7 cellular contexts compared by ENCODE assay signal in the genomic region with DNA sequence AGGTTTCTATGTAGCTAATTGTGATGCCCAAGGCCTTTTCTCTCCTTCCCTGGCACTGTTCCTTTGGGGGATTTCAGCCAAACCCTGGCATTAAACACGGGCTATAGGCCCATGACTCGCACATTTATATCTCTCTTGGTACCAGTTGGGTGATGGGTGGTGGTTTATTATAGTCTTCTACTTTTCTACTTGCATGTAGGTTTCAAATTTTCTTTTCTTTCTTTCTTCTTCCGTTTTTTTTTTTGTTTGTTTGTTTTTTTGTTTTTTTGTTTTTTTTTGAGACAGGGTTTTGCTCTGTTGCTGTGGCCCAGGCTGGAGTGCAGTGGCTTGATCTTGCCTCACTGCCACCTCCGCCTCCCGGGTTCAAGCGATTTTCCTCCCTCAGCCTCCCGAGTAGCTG. TPM values are rescaled to one million over a fixed set of nuclear protein-coding genes. Genes with fewer than 3 reads are reported as not detected.
DNase-seq lines count a peak whose midpoint lies in the region; ATAC-seq and TF ChIP-seq lines count a peak whose summit lies in the region.

No MANE protein-coding gene starts in this region.

- ATAC-seq in WTC11 = no peak
- no peak for ATAC-seq in stimulated activated memory B cell treated with anti-CD40 and anti-IgM and Interleukin-4, amounts not matched to agents 10 μg/mL and 1 μg/mL and 100 μg/mL, for 72 hours
- no peak for ATAC-seq in GM21381 (IDR thresholded peaks at IDR 0.05; ENCODE audit: unreplicated experiment)

- CTCF ChIA-PET in WTC11 (lab: Charles Lee) = interaction anchor here (1.4 to 2.9 kb wide), 4 partner anchors 37 to 178 kb away, joined by 3 to 21 read pairs (median 8); a partner anchor contains a TSS

- H3K4me3 Mint-ChIP-seq in WTC11 = peak overlapping the region; percentile 78
- peak overlapping the region; percentile 93 for H3K4me3 Mint-ChIP-seq in glutamatergic neuron (ENCODE audit: unreplicated experiment)
- H3K4me3 Mint-ChIP-seq in stimulated activated memory B cell treated with anti-CD40 and anti-IgM and Interleukin-4, amounts not matched to agents 10 μg/mL and 1 μg/mL and 100 μg/mL, for 72 hours = peak overlapping the region; percentile 98

- H3K27ac Mint-ChIP-seq in WTC11 (no peak overlapping the region), glutamatergic neuron (ENCODE audit: unreplicated experiment) (no peak overlapping the region)
- H3K27ac Mint-ChIP-seq in stimulated activated memory B cell treated with anti-CD40 and anti-IgM and Interleukin-4, amounts not matched to agents 10 μg/mL and 1 μg/mL and 100 μg/mL, for 72 hours = peak overlapping the region; percentile 94

- DNase-seq in HFF-Myc (ENCODE audit: extremely low read depth, low read depth) (no peak), WTC11 (ENCODE audit: low spot score) (no peak), glutamatergic neuron (no peak), C1 segment of cervical spinal cord (lab: John Stamatoyannopoulos, UW) (no peak), OCI-M2 (lab: John Stamatoyannopoulos, UW; ENCODE audit: unreplicated experiment) (no peak)

- H3K36me3 Mint-ChIP-seq in WTC11 = 0 out of 2 replicates have a peak, but pooled peaks cover 4% of the 10 kb centered on the region
- no peaks in the 10 kb centered on the region for H3K36me3 Mint-ChIP-seq in glutamatergic neuron (ENCODE audit: unreplicated experiment)
- peaks cover 44% of the 10 kb centered on the region for H3K36me3 Mint-ChIP-seq in stimulated activated memory B cell treated with anti-CD40 and anti-IgM and Interleukin-4, amounts not matched to agents 10 μg/mL and 1 μg/mL and 100 μg/mL, for 72 hours

- no peaks in the 10 kb centered on the region for H3K9me3 Mint-ChIP-seq in WTC11
- H3K9me3 Mint-ChIP-seq in glutamatergic neuron (ENCODE audit: unreplicated experiment) = peaks cover 9% of the 10 kb centered on the region
- H3K9me3 Mint-ChIP-seq in stimulated activated memory B cell treated with anti-CD40 and anti-IgM and Interleukin-4, amounts not matched to agents 10 μg/mL and 1 μg/mL and 100 μg/mL, for 72 hours = no peaks in the 10 kb centered on the region

- no peaks in the 10 kb centered on the region; the same call in 1 of the 2 replicates for H3K27me3 Mint-ChIP-seq in WTC11 (ENCODE audit: low read depth)
- H3K27me3 Mint-ChIP-seq in glutamatergic neuron (ENCODE audit: unreplicated experiment) = peaks cover 6% of the 10 kb centered on the region
- H3K27me3 Mint-ChIP-seq in stimulated activated memory B cell treated with anti-CD40 and anti-IgM and Interleukin-4, amounts not matched to agents 10 μg/mL and 1 μg/mL and 100 μg/mL, for 72 hours = no peaks in the 10 kb centered on the region

- peak overlapping the region; percentile 67 for H3K4me3 ChIP-seq in HFF-Myc (replicated peaks; ENCODE audit: low read depth, low read length)

- H3K4me1 Mint-ChIP-seq in WTC11 = peaks cover 31% of the 10 kb centered on the region
- H3K4me1 Mint-ChIP-seq in glutamatergic neuron (ENCODE audit: low read depth, unreplicated experiment) = peaks cover 7% of the 10 kb centered on the region
- peaks cover 68% of the 10 kb centered on the region for H3K4me1 Mint-ChIP-seq in stimulated activated memory B cell treated with anti-CD40 and anti-IgM and Interleukin-4, amounts not matched to agents 10 μg/mL and 1 μg/mL and 100 μg/mL, for 72 hours

- TF ChIP-seq CTCF in HFF-Myc (IDR thresholded peaks at IDR 0.05; ENCODE audit: low read depth, low read length, missing control alignments) (no peak), WTC11 (IDR thresholded peaks at IDR 0.05) (no peak), glutamatergic neuron (IDR thresholded peaks at IDR 0.05; ENCODE audit: partially characterized antibody, unreplicated experiment) (no peak)

- POLR2A ChIA-PET in WTC11 (lab: Charles Lee) = interaction anchor here (0.6 to 2.2 kb wide), 3 partner anchors 24 to 94 kb away, joined by 3 to 10 read pairs (median 8); a partner anchor contains a TSS

TF ChIP-seq in WTC11, 78 proteins besides CTCF, POLR2A, EP300 and RAD21:
- TF ChIP-seq, protein P1, sequence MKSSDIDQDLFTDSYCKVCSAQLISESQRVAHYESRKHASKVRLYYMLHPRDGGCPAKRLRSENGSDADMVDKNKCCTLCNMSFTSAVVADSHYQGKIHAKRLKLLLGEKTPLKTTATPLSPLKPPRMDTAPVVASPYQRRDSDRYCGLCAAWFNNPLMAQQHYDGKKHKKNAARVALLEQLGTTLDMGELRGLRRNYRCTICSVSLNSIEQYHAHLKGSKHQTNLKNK (CRISPR knock-in tag; IDR thresholded peaks at IDR 0.05) = no peak
- TF ChIP-seq, protein P2, sequence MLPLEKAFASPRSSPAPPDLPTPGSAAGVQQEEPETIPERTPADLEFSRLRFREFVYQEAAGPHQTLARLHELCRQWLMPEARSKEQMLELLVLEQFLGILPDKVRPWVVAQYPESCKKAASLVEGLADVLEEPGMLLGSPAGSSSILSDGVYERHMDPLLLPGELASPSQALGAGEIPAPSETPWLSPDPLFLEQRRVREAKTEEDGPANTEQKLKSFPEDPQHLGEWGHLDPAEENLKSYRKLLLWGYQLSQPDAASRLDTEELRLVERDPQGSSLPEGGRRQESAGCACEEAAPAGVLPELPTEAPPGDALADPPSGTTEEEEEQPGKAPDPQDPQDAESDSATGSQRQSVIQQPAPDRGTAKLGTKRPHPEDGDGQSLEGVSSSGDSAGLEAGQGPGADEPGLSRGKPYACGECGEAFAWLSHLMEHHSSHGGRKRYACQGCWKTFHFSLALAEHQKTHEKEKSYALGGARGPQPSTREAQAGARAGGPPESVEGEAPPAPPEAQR (CRISPR knock-in tag; IDR thresholded peaks at IDR 0.05) = no peak
- TF ChIP-seq, protein P3, sequence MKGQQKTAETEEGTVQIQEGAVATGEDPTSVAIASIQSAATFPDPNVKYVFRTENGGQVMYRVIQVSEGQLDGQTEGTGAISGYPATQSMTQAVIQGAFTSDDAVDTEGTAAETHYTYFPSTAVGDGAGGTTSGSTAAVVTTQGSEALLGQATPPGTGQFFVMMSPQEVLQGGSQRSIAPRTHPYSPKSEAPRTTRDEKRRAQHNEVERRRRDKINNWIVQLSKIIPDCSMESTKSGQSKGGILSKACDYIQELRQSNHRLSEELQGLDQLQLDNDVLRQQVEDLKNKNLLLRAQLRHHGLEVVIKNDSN (CRISPR knock-in tag; IDR thresholded peaks at IDR 0.05) = no peak
- TF ChIP-seq FOXJ3 (CRISPR knock-in tag; IDR thresholded peaks at IDR 0.05; ENCODE audit: borderline replicate concordance) (no peak), ZBTB21 (CRISPR knock-in tag; IDR thresholded peaks at IDR 0.05; ENCODE audit: borderline replicate concordance) (no peak), ESRRA (CRISPR knock-in tag; IDR thresholded peaks at IDR 0.05; ENCODE audit: borderline replicate concordance) (no peak), ZNF423 (CRISPR knock-in tag; IDR thresholded peaks at IDR 0.05) (no peak), ETV6 (CRISPR knock-in tag; IDR thresholded peaks at IDR 0.05) (no peak), SP1 (CRISPR knock-in tag; conservative IDR thresholded peaks at IDR 0.05) (no peak), KAT7 (CRISPR knock-in tag; IDR thresholded peaks at IDR 0.05; ENCODE audit: borderline replicate concordance) (no peak), MYBL2 (CRISPR knock-in tag; IDR thresholded peaks at IDR 0.05) (no peak)
- TF ChIP-seq, protein P4, sequence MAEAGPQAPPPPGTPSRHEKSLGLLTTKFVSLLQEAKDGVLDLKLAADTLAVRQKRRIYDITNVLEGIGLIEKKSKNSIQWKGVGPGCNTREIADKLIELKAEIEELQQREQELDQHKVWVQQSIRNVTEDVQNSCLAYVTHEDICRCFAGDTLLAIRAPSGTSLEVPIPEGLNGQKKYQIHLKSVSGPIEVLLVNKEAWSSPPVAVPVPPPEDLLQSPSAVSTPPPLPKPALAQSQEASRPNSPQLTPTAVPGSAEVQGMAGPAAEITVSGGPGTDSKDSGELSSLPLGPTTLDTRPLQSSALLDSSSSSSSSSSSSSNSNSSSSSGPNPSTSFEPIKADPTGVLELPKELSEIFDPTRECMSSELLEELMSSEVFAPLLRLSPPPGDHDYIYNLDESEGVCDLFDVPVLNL (CRISPR knock-in tag; IDR thresholded peaks at IDR 0.05; ENCODE audit: borderline replicate concordance, low read depth) = no peak
- TF ChIP-seq, protein P5, sequence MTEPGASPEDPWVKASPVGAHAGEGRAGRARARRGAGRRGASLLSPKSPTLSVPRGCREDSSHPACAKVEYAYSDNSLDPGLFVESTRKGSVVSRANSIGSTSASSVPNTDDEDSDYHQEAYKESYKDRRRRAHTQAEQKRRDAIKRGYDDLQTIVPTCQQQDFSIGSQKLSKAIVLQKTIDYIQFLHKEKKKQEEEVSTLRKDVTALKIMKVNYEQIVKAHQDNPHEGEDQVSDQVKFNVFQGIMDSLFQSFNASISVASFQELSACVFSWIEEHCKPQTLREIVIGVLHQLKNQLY (CRISPR knock-in tag; IDR thresholded peaks at IDR 0.05) = no peak
- TF ChIP-seq, protein P6, sequence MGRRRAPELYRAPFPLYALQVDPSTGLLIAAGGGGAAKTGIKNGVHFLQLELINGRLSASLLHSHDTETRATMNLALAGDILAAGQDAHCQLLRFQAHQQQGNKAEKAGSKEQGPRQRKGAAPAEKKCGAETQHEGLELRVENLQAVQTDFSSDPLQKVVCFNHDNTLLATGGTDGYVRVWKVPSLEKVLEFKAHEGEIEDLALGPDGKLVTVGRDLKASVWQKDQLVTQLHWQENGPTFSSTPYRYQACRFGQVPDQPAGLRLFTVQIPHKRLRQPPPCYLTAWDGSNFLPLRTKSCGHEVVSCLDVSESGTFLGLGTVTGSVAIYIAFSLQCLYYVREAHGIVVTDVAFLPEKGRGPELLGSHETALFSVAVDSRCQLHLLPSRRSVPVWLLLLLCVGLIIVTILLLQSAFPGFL (CRISPR knock-in tag; IDR thresholded peaks at IDR 0.05; ENCODE audit: borderline replicate concordance) = no peak
- TF ChIP-seq, protein P7, sequence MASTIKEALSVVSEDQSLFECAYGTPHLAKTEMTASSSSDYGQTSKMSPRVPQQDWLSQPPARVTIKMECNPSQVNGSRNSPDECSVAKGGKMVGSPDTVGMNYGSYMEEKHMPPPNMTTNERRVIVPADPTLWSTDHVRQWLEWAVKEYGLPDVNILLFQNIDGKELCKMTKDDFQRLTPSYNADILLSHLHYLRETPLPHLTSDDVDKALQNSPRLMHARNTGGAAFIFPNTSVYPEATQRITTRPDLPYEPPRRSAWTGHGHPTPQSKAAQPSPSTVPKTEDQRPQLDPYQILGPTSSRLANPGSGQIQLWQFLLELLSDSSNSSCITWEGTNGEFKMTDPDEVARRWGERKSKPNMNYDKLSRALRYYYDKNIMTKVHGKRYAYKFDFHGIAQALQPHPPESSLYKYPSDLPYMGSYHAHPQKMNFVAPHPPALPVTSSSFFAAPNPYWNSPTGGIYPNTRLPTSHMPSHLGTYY (CRISPR knock-in tag; IDR thresholded peaks at IDR 0.05) = no peak

RNA-seq across cellular contexts. Expression of a gene that starts 1.1 kb away (rescaled TPM):
- total RNA-seq in WTC11 (2021) = 3.7 to 5.1 TPM (median 4.1 TPM) in 3 replicates
- total RNA-seq in glutamatergic neuron (ENCODE audit: unreplicated experiment) = 4.7 TPM

RNA-seq across cellular contexts. Expression of a gene that starts 37.5 kb away (rescaled TPM):
- total RNA-seq in WTC11 (2021) (13.3 to 19.1 TPM (median 16.4 TPM) in 3 replicates), glutamatergic neuron (ENCODE audit: unreplicated experiment) (6.9 TPM)

RNA-seq across cellular contexts. Expression of a gene that starts 57.5 kb away (rescaled TPM):
- 12.2 to 14.6 TPM (median 13.2 TPM) in 3 replicates for total RNA-seq in WTC11 (2021)
- total RNA-seq in glutamatergic neuron (ENCODE audit: unreplicated experiment) = 17.7 TPM
